1 cellular context compared by ENCODE assay signal in the genomic region with DNA sequence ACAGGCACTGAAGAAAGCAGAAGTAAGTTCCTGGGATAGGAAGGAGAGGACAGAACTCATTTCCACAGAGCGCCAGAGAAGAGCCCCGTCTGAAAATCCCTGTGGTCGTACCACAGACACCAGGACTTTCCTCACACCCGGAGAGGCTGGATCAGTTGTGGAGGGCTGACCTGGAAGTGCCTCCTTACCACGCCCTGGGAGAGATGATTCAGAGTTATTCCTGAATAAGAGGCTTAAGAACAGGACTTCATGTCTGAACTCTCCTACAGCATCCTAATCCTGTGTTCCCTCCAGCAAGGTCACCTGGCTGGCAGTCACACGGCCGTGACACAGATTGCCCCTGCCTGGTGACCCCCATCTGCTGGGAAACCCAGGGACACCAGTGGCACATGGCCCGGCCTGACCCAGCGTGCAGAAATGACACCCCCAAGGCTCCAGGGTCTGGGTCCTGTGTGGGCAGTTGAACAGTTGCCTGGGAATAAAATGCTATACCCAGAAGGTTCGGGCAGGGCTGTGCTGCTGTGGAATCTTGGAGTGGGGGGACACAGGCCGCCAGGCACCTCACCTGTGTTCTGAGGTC.
TF ChIP-seq lines count a peak whose summit lies in the region.

No MANE protein-coding gene starts in this region.

TF ChIP-seq in PFSK-1, 5 proteins besides CTCF, POLR2A, EP300 and RAD21 (continued from another document):
- TF ChIP-seq TAF1 (IDR thresholded peaks at IDR 0.05; ENCODE audit: borderline replicate concordance, insufficient read depth, low read length), result no peak
